ENCODE assay signal across 11 cellular contexts in the genomic region with DNA sequence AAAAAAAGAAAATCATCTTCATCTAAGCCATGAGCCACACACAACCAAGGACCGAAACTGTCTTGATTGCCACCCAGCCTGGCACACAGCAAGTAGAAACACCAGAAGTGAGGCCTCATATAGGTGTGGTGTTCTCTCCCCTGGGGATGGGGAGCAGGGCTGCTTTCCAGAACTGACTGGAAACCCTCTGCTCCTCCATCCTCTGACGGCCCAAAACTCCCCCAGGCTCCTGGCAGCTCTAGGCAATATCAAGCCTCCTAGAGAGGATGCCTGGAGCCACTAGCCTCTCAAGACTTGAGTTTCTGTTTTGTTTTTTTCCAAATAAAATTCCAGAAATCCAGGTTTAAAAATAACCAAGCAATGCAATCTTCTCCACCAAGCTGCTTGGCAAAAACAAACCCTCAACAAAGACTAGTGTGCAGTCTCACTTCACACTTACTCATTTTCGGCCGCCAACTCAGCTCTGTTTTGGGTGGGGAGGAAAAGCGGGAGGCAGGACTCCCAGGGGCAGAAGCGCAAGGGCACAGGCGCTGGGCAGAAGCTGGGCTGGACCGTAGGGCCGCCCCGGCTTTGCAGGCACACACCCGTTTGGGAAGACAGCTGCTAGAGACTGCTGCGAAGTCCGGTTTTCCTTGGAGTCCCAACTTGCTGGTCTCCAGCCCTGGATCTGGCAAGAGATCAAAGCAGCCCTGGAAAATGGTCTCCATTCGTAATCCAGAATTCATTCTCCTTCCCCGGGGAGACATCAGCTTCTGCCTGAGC.
DNase-seq lines count a peak whose midpoint lies in the region; ATAC-seq and TF ChIP-seq lines count a peak whose summit lies in the region.
"Had no signal": no experiment of that assay in that cellular context is flagged by ENCODE, and none has a peak within 500 bp of the region (broad histone marks: within the 10 kb centered on the region; RNA-seq: fewer than 3 reads in every experiment).

No MANE protein-coding gene starts in this region.

- no peak overlapping the region for H3K9ac ChIP-seq in fibroblast of lung (ENCODE audit: insufficient read depth, low read length)
- H3K9ac ChIP-seq: KMS-11 had no signal

- H3K4me1 Mint-ChIP-seq in naive thymus-derived CD4-positive, alpha-beta T cell = peaks cover 0 to 5% (median 4%) of the 10 kb centered on the region in 7 donors

- H3K9me3 Mint-ChIP-seq in naive thymus-derived CD4-positive, alpha-beta T cell = no peaks in the 10 kb centered on the region

- peak overlapping the region; percentile 63 for H2AFZ ChIP-seq in fibroblast of lung (ENCODE audit: low read length)

- intact Hi-C loops in naive thymus-derived CD4-positive, alpha-beta T cell (cut with micrococcal nuclease) = no loop called here

- CTCF ChIA-PET in naive thymus-derived CD4-positive, alpha-beta T cell (lab: Charles Lee) = no interaction called here

- 0 out of 2 replicates have a peak overlapping the region, but pooled peaks have one; percentile 1 for H3K4me3 ChIP-seq in SJSA1
- H3K4me3 ChIP-seq in fibroblast of lung (replicated peaks in 1 of 4; ENCODE audit: control extremely low read depth in 1 of 4, insufficient read depth in 1 of 4, low read depth in 3 of 4, low read length in 4 of 4) = peak overlapping the region; percentile 1 to 30 (median 25)
- no peak overlapping the region for H3K4me3 ChIP-seq in naive thymus-derived CD4-positive, alpha-beta T cell (ENCODE audit: low read length)
- H3K4me3 ChIP-seq: GM12878, HAP-1 had no signal

- H3K9me3 ChIP-seq in SJSA1 (replicated peaks) = no peaks in the 10 kb centered on the region
- no peaks in the 10 kb centered on the region for H3K9me3 ChIP-seq in fibroblast of lung (ENCODE audit: control insufficient read depth, insufficient read depth, low read depth, low read length)
- no peaks in the 10 kb centered on the region for H3K9me3 ChIP-seq in naive thymus-derived CD4-positive, alpha-beta T cell (ENCODE audit: control insufficient read depth in 2 of 3, low read length in 3 of 3)
- H3K9me3 ChIP-seq: HAP-1 had no signal

- POLR2A ChIA-PET in naive thymus-derived CD4-positive, alpha-beta T cell (lab: Charles Lee) = no interaction called here

- TF ChIP-seq CTCF in fibroblast of lung (conservative IDR thresholded peaks at IDR 0.05 in 1 of 2, IDR thresholded peaks at IDR 0.05 in 1 of 2; ENCODE audit: low read depth in 1 of 2, low read length in 2 of 2) = no peak

- peak; percentile 35 to 43 for DNase-seq in SJSA1 (ENCODE audit: low read depth in 1 of 2, low spot score in 2 of 2)
- peak; percentile 57 to 70 for DNase-seq in fibroblast of lung (ENCODE audit: low read depth in 2 of 2)
- peak; percentile 90 for DNase-seq in myocyte (ENCODE audit: low read depth)
- DNase-seq in ureter (ENCODE audit: low spot score) = peak; percentile 58
- DNase-seq in naive thymus-derived CD4-positive, alpha-beta T cell = no peak
- DNase-seq in stimulated activated CD4-positive, alpha-beta T cell treated with anti-CD3 and anti-CD28 coated beads, Interleukin-4, amount 100 ng/mL, for 4 hours = no peak
- DNase-seq: erythroblast had no signal

- H3K36me3 ChIP-seq in SJSA1 (no peaks in the 10 kb centered on the region), fibroblast of lung (ENCODE audit: control insufficient read depth, insufficient read depth, low read length) (no peaks in the 10 kb centered on the region)
- no peaks in the 10 kb centered on the region for H3K36me3 ChIP-seq in naive thymus-derived CD4-positive, alpha-beta T cell (ENCODE audit: control insufficient read depth in 2 of 3, insufficient read depth in 3 of 3, low read length in 3 of 3)
- H3K36me3 ChIP-seq: HAP-1 had no signal

- H4K20me1 ChIP-seq in fibroblast of lung (ENCODE audit: control insufficient read depth, extremely low read depth, insufficient read depth, low read length) = no peaks in the 10 kb centered on the region

- H3K4me3 Mint-ChIP-seq in naive thymus-derived CD4-positive, alpha-beta T cell = no peak overlapping the region

- peak overlapping the region; percentile 79 for H3K4me2 ChIP-seq in fibroblast of lung (ENCODE audit: extremely low read depth, insufficient read depth, low read length)
- H3K4me2 ChIP-seq: KMS-11 had no signal

- H3K27me3 ChIP-seq in SJSA1 (replicated peaks) (no peaks in the 10 kb centered on the region), fibroblast of lung (ENCODE audit: control insufficient read depth, insufficient read depth, low read length) (no peaks in the 10 kb centered on the region)
- H3K27me3 ChIP-seq in naive thymus-derived CD4-positive, alpha-beta T cell (ENCODE audit: control insufficient read depth in 2 of 2, insufficient read depth in 2 of 2, low read length in 2 of 2) = no peaks in the 10 kb centered on the region

- peaks cover 32% of the 10 kb centered on the region for H3K4me1 ChIP-seq in SJSA1 (replicated peaks)
- peaks cover 7% of the 10 kb centered on the region for H3K4me1 ChIP-seq in fibroblast of lung (ENCODE audit: control insufficient read depth, extremely low read depth, insufficient read depth, low read length)
- no peaks in the 10 kb centered on the region for H3K4me1 ChIP-seq in naive thymus-derived CD4-positive, alpha-beta T cell (ENCODE audit: control insufficient read depth in 2 of 2, insufficient read depth in 2 of 2, low read length in 2 of 2)
- H3K4me1 ChIP-seq: HAP-1 had no signal

- H3K79me2 ChIP-seq in fibroblast of lung (ENCODE audit: control insufficient read depth, insufficient read depth, low read length) = no peaks in the 10 kb centered on the region

- no peaks in the 10 kb centered on the region for H3K27me3 Mint-ChIP-seq in naive thymus-derived CD4-positive, alpha-beta T cell

- H3K36me3 Mint-ChIP-seq in naive thymus-derived CD4-positive, alpha-beta T cell = no peaks in the 10 kb centered on the region

- H3K27ac ChIP-seq in SJSA1 = no peak overlapping the region
- H3K27ac ChIP-seq in fibroblast of lung (ENCODE audit: insufficient read depth, low read length) = peak overlapping the region; percentile 51
- H3K27ac ChIP-seq in naive thymus-derived CD4-positive, alpha-beta T cell (ENCODE audit: low read depth, low read length) = no peak overlapping the region
- H3K27ac ChIP-seq: KMS-11 had no signal

- H3K27ac Mint-ChIP-seq in naive thymus-derived CD4-positive, alpha-beta T cell = no peak overlapping the region

- no peak for ATAC-seq in naive thymus-derived CD4-positive, alpha-beta T cell
- ATAC-seq in HG02981 (IDR thresholded peaks at IDR 0.05; ENCODE audit: unreplicated experiment) = no peak
- ATAC-seq: GM12878 had no signal

Comparison
In these comparisons a context has a peak if more than half of its experiments do, and no peak if none do; other contexts are left out.
1. DNase-seq: peak in SJSA1 (2 of 2), fibroblast of lung (2 of 2), myocyte (single experiment) and ureter (single experiment); none in naive thymus-derived CD4-positive, alpha-beta T cell (0 of 9) and stimulated activated CD4-positive, alpha-beta T cell treated with anti-CD3 and anti-CD28 coated beads, Interleukin-4, amount 100 ng/mL, for 4 hours (0 of 2).